In the genomic region with DNA sequence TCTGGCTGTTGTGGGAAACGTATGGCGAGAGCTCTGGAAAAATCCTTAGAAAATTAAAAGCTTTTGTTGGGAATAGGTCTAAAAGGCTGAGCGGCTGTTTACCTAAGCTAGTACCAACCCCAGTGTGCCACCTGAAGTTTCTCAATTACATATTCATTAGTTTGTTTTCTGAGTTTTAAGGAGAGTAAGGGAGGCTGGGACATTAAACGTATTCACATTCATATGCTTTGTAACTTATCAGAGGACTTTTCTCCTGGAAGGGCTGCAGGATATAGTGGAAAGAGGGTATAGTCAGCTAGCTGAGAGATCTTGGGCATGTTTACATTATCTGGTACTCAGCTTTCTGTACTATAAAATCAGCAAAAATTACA, we compare ENCODE assay signal across 9 cellular contexts. TPM values are rescaled to one million over a fixed set of nuclear protein-coding genes. Genes with fewer than 3 reads are reported as not detected.
DNase-seq lines count a peak whose midpoint lies in the region; ATAC-seq and TF ChIP-seq lines count a peak whose summit lies in the region.
"Had no signal": no experiment of that assay in that cellular context is flagged by ENCODE, and none has a peak within 500 bp of the region (broad histone marks: within the 10 kb centered on the region; RNA-seq: fewer than 3 reads in every experiment).

No MANE protein-coding gene starts in this region.

- H3K27ac ChIP-seq in A673 (ENCODE audit: low read depth, low read length, poor library complexity, severe bottlenecking) (no peak overlapping the region), MM.1S (ENCODE audit: low read length) (no peak overlapping the region), ectodermal cell (ENCODE audit: insufficient read depth, low read depth, low read length, poor library complexity, severe bottlenecking) (no peak overlapping the region), muscle layer of duodenum (ENCODE audit: low read length) (peak overlapping the region; percentile 77)

- no peak overlapping the region for H2AFZ ChIP-seq in MM.1S (ENCODE audit: low read length)

- no peaks in the 10 kb centered on the region for H4K20me1 ChIP-seq in MM.1S (ENCODE audit: insufficient read depth, low read length)

- peaks cover 29% of the 10 kb centered on the region for H3K79me2 ChIP-seq in MM.1S (ENCODE audit: low read length)

- ATAC-seq in GM21619 (IDR thresholded peaks at IDR 0.05; ENCODE audit: unreplicated experiment): no peak
- no peak for ATAC-seq in Right ventricle myocardium inferior
- ATAC-seq: gastrocnemius medialis had no signal

- no peaks in the 10 kb centered on the region for H3K27me3 ChIP-seq in A673 (replicated peaks; ENCODE audit: insufficient read depth, low read depth, low read length, poor library complexity)
- H3K27me3 ChIP-seq in MM.1S (replicated peaks; ENCODE audit: insufficient read depth, low read length): no peaks in the 10 kb centered on the region
- no peaks in the 10 kb centered on the region for H3K27me3 ChIP-seq in ectodermal cell (ENCODE audit: control insufficient read depth, insufficient read depth, low read length, poor library complexity, severe bottlenecking)
- no peaks in the 10 kb centered on the region for H3K27me3 ChIP-seq in muscle layer of duodenum (ENCODE audit: low read depth, low read length)

- 23 to 31% methylated on average over 3 to 4 of the region's 4 CpGs for WGBS in ectodermal cell, 2 experiments
- 38 to 39% methylated on average over 4 of the region's 4 CpGs for WGBS in lower leg skin, 2 donors

- CTCF ChIA-PET in A673 (lab: Charles Lee): no interaction called here

- H3K4me2 ChIP-seq in MM.1S (ENCODE audit: low read depth, low read length): peak overlapping the region; percentile 98; the same call in 1 of the 2 replicates

- intact Hi-C loops in A673 (cut with micrococcal nuclease; ENCODE audit: unreplicated experiment) (no loop called here), lower leg skin (cut with DNase I; ENCODE audit: low total_unique reads) (no loop called here), Right ventricle myocardium inferior (cut with DNase I) (loop anchor here (5.0 kb wide), 1 partner anchor 495 kb away; no protein-coding TSS in a partner anchor)

- no peaks in the 10 kb centered on the region for H3K9me2 ChIP-seq in MM.1S (replicated peaks; ENCODE audit: insufficient read depth, low read length)

- TF ChIP-seq CTCF in A673 (conservative IDR thresholded peaks at IDR 0.05; ENCODE audit: low read depth, low read length) (no peak), MM.1S (IDR thresholded peaks at IDR 0.05; ENCODE audit: low read length) (no peak), lower leg skin (IDR thresholded peaks at IDR 0.05) (no peak)

- H3K36me3 ChIP-seq in A673 (ENCODE audit: insufficient read depth, low read length, poor library complexity, severe bottlenecking) (no peaks in the 10 kb centered on the region), MM.1S (replicated peaks; ENCODE audit: insufficient read depth, low read length) (no peaks in the 10 kb centered on the region), ectodermal cell (ENCODE audit: control insufficient read depth, insufficient read depth, low read length) (no peaks in the 10 kb centered on the region), muscle layer of duodenum (ENCODE audit: control insufficient read depth in 1 of 2, insufficient read depth in 2 of 2, low read length in 2 of 2) (peaks cover 0 to 3% of the 10 kb centered on the region in 2 donors)
- H3K36me3 ChIP-seq: gastrocnemius medialis had no signal

- POLR2A ChIA-PET in A673 (lab: Charles Lee; ENCODE audit: low non-redundant PET): interaction anchor here (0.5 kb wide), 1 partner anchor 708 kb away, joined by 3 read pairs; no protein-coding TSS in a partner anchor

- no peaks in the 10 kb centered on the region for H3K9me3 ChIP-seq in A673 (ENCODE audit: low read depth, low read length, poor library complexity, severe bottlenecking)
- H3K9me3 ChIP-seq in MM.1S (replicated peaks; ENCODE audit: insufficient read depth, low read length): no peaks in the 10 kb centered on the region
- H3K9me3 ChIP-seq in ectodermal cell (ENCODE audit: control insufficient read depth, low read length): no peaks in the 10 kb centered on the region
- H3K9me3 ChIP-seq in muscle layer of duodenum (ENCODE audit: control insufficient read depth in 1 of 2, low read length in 2 of 2): no peaks in the 10 kb centered on the region
- H3K9me3 ChIP-seq: gastrocnemius medialis had no signal

- peaks cover 31% of the 10 kb centered on the region for H3K4me1 ChIP-seq in A673 (ENCODE audit: insufficient read depth, low read length, poor library complexity, severe bottlenecking)
- peaks cover 2% of the 10 kb centered on the region; the same call in 1 of the 2 replicates for H3K4me1 ChIP-seq in MM.1S (ENCODE audit: low read length)
- peaks cover 5% of the 10 kb centered on the region for H3K4me1 ChIP-seq in ectodermal cell (ENCODE audit: control insufficient read depth, insufficient read depth, low read length)
- H3K4me1 ChIP-seq in muscle layer of duodenum (ENCODE audit: control insufficient read depth in 1 of 2, insufficient read depth in 2 of 2, low read length in 2 of 2): peaks cover 0 to 6% of the 10 kb centered on the region in 2 donors

- H3K9ac ChIP-seq in MM.1S (ENCODE audit: low read length): no peak overlapping the region

- TF ChIP-seq POLR2A in lower leg skin (IDR thresholded peaks at IDR 0.05): no peak

- peak overlapping the region; percentile 90 for H3K4me3 ChIP-seq in A673 (ENCODE audit: low read depth, low read length, poor library complexity, severe bottlenecking)
- H3K4me3 ChIP-seq in MM.1S (ENCODE audit: low read length): no peak overlapping the region
- H3K4me3 ChIP-seq in ectodermal cell (ENCODE audit: insufficient read depth, low read depth, low read length): peak overlapping the region; percentile 92
- H3K4me3 ChIP-seq in muscle layer of duodenum (ENCODE audit: low read depth in 1 of 2, low read length in 2 of 2): peak overlapping the region in 1 of 2 donors; percentile 63
- no peak overlapping the region for H3K4me3 ChIP-seq in lower leg skin (ENCODE audit: low read depth, poor library complexity, severe bottlenecking)

- DNase-seq in A673 (ENCODE audit: low spot score): no peak
- no peak for DNase-seq in MM.1S
- no peak for DNase-seq in NCI-H446 (lab: John Stamatoyannopoulos, UW)
- no peak for DNase-seq in lower leg skin (ENCODE audit: low spot score in 2 of 2)
- no peak for DNase-seq in Right ventricle myocardium inferior (ENCODE audit: missing footprints)
- DNase-seq: gastrocnemius medialis had no signal

- no TSS peak for BruUV-seq in A673 (replicated peaks; lab: Mats Ljungman, UMichigan)

- H3F3A ChIP-seq in MM.1S (ENCODE audit: insufficient read depth, low read length): peaks cover 16% of the 10 kb centered on the region; the same call in 1 of the 2 replicates

RNA-seq across cellular contexts. Expression of gene PAWR, which starts 1.5 kb away (rescaled TPM):
- total RNA-seq in A673 (2021) (52.7 and 55.3 TPM in 2 replicates), lower leg skin (100 to 1,000 TPM in 1 of 4 donors, 10 to 100 TPM in 3; 53.6 to 115 (median 65.6) TPM), Right ventricle myocardium inferior (11.8 TPM)
- 91.9 TPM for polyA plus RNA-seq in ectodermal cell (2013, experiment 1 of 4)
- polyA plus RNA-seq in ectodermal cell (2013, experiment 2 of 4): 85.4 TPM
- polyA plus RNA-seq in ectodermal cell (2013, experiment 3 of 4): 58.5 TPM
- polyA plus RNA-seq in ectodermal cell (2013, experiment 4 of 4): 67.7 TPM

Comparison
In these comparisons a context has a peak if more than half of its experiments do, and no peak if none do; other contexts are left out.
1. H3K4me3 ChIP-seq: peak in A673 (single experiment) and ectodermal cell (single experiment); none in MM.1S (single experiment) and lower leg skin (single experiment).